1 cellular context compared by ENCODE assay signal in the genomic region with DNA sequence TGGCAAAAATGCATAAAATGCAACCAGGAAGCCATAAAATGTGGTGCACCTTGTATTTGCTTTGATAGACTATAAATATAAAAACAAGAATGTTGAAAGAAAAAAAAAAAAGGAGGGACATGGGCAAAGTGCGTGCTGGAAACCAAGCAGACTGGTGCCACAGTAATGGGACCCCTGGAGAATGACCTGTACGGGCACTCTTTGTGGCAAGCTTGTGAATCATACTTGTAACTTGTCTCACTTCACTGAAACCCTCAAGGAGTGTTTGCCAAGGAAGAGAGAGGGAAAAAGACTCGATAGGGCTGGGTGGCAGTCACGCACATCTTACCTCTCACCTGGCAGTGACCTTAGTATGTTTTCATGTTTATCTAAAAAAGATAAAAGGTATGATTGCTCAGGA.
TF ChIP-seq lines count a peak whose summit lies in the region.

No MANE protein-coding gene starts in this region.

TF ChIP-seq in H1, 55 proteins besides CTCF, POLR2A, EP300 and RAD21 (continued from another document):
- TF ChIP-seq, protein P1, sequence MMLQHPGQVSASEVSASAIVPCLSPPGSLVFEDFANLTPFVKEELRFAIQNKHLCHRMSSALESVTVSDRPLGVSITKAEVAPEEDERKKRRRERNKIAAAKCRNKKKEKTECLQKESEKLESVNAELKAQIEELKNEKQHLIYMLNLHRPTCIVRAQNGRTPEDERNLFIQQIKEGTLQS (IDR thresholded peaks at IDR 0.05; ENCODE audit: insufficient read depth, low read depth, low read length) = no peak
- TF ChIP-seq CREB1 (IDR thresholded peaks at IDR 0.05) (no peak), PHF8 (conservative IDR thresholded peaks at IDR 0.05; ENCODE audit: low read depth, low read length) (no peak), EZH2 (IDR thresholded peaks at IDR 0.05; ENCODE audit: low read depth, low read length, severe bottlenecking) (no peak), JUN (IDR thresholded peaks at IDR 0.05; ENCODE audit: low read depth, low read length) (no peak)
